In the genomic region with DNA sequence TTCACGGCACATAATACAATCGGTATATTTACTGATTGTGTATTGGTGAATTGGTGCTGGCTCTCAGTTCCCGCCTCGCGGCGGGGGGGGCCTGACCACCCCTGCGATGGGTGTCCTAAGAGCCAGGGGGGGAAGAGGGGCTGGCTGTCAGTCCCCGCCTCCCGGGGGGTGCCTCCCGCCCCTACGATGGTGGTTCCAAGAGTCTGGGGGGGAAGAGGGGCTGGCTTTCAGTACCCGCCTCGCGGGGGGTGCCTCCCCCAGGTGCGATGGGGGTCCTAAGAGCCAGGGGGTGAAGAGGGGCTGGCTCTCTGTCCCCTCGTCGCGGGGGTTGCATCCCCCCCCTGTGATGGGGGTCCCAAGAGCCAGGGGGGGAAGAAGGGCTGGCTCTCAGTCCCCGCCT, we compare ENCODE assay signal across 24 cellular contexts.
"Had no signal": no experiment of that assay in that cellular context is flagged by ENCODE, and none has a peak within 500 bp of the region (broad histone marks: within the 10 kb centered on the region; RNA-seq: fewer than 3 reads in every experiment).

No MANE protein-coding gene starts in this region.

- H3K4me1 ChIP-seq: esophagus muscularis mucosa, foreskin keratinocyte, gastroesophageal sphincter, heart left ventricle, left ventricle myocardium inferior, lower lobe of right lung, prostate gland, right atrium auricular region, suprapubic skin, transverse colon had no signal

- H3K27ac Mint-ChIP-seq: natural killer cell; stimulated activated memory B cell treated with anti-CD40 and anti-IgM and Interleukin-4, amounts not matched to agents 10 μg/mL and 1 μg/mL and 100 μg/mL, for 72 hours; stimulated activated naive CD8-positive, alpha-beta T cell treated with anti-CD3 and anti-CD28 coated beads, Interleukin-15, Interleukin-2, amounts not matched to agents 100 ng/mL and 50 ng/mL, for 24 hours had no signal

- ATAC-seq: foreskin keratinocyte; gastroesophageal sphincter; heart left ventricle; left colon; lower lobe of right lung; natural killer cell; sciatic nerve; stimulated activated memory B cell treated with anti-CD40 and anti-IgM and Interleukin-4, amounts not matched to agents 10 μg/mL and 1 μg/mL and 100 μg/mL, for 72 hours had no signal

- H3K79me2 ChIP-seq: hepatocyte had no signal

- H3K27me3 ChIP-seq: esophagus muscularis mucosa, foreskin keratinocyte, gastroesophageal sphincter, heart left ventricle, hepatocyte, neutrophil, right atrium auricular region, suprapubic skin, transverse colon had no signal

- H3K27me3 Mint-ChIP-seq: central memory CD8-positive, alpha-beta T cell; stimulated activated memory B cell treated with anti-CD40 and anti-IgM and Interleukin-4, amounts not matched to agents 10 μg/mL and 1 μg/mL and 100 μg/mL, for 72 hours; stimulated activated naive CD8-positive, alpha-beta T cell treated with anti-CD3 and anti-CD28 coated beads, Interleukin-15, Interleukin-2, amounts not matched to agents 100 ng/mL and 50 ng/mL, for 24 hours had no signal

- H2AFZ ChIP-seq: hepatocyte had no signal

- H3K27ac ChIP-seq: coronary artery, esophagus muscularis mucosa, foreskin keratinocyte, gastroesophageal sphincter, heart left ventricle, hepatocyte, left ventricle myocardium inferior, lower lobe of right lung, neutrophil, prostate gland, right atrium auricular region, suprapubic skin, transverse colon had no signal

- H3K4me1 Mint-ChIP-seq: central memory CD8-positive, alpha-beta T cell; natural killer cell; stimulated activated memory B cell treated with anti-CD40 and anti-IgM and Interleukin-4, amounts not matched to agents 10 μg/mL and 1 μg/mL and 100 μg/mL, for 72 hours had no signal

- H3K36me3 ChIP-seq: esophagus muscularis mucosa, gastroesophageal sphincter, heart left ventricle, left ventricle myocardium inferior, lower lobe of right lung, neutrophil, prostate gland, right atrium auricular region, suprapubic skin, transverse colon had no signal

- H3K4me2 ChIP-seq: hepatocyte, smooth muscle cell had no signal

- H3K36me3 Mint-ChIP-seq: natural killer cell; stimulated activated memory B cell treated with anti-CD40 and anti-IgM and Interleukin-4, amounts not matched to agents 10 μg/mL and 1 μg/mL and 100 μg/mL, for 72 hours had no signal

- H3K4me3 Mint-ChIP-seq: central memory CD8-positive, alpha-beta T cell; natural killer cell; stimulated activated memory B cell treated with anti-CD40 and anti-IgM and Interleukin-4, amounts not matched to agents 10 μg/mL and 1 μg/mL and 100 μg/mL, for 72 hours; stimulated activated naive CD8-positive, alpha-beta T cell treated with anti-CD3 and anti-CD28 coated beads, Interleukin-15, Interleukin-2, amounts not matched to agents 100 ng/mL and 50 ng/mL, for 24 hours had no signal

- H3K9me3 ChIP-seq: lower lobe of right lung, neutrophil, prostate gland, right atrium auricular region, transverse colon had no signal

- H3K9me3 Mint-ChIP-seq: stimulated activated naive CD8-positive, alpha-beta T cell treated with anti-CD3 and anti-CD28 coated beads, Interleukin-15, Interleukin-2, amounts not matched to agents 100 ng/mL and 50 ng/mL, for 24 hours had no signal

- H3K4me3 ChIP-seq: coronary artery, esophagus muscularis mucosa, gastroesophageal sphincter, heart left ventricle, hepatocyte, left ventricle myocardium inferior, lower lobe of right lung, prostate gland, right atrium auricular region, smooth muscle cell, suprapubic skin, transverse colon had no signal

- DNase-seq: dermis blood vessel endothelial cell; effector memory CD4-positive, alpha-beta T cell; foreskin keratinocyte; kidney glomerular epithelial cell; left colon; left ventricle myocardium inferior; lower lobe of right lung; natural killer cell; stimulated activated CD4-positive, alpha-beta T cell treated with anti-CD3 and anti-CD28 coated beads, Interleukin-4, amount 100 ng/mL, for 4 hours; transverse colon had no signal
